ENCODE assay signal across 17 cellular contexts in genomic region chr9:137764171-137764671, GRCh38.
DNase-seq lines count a peak whose midpoint lies in the region; ATAC-seq and TF ChIP-seq lines count a peak whose summit lies in the region.
"Had no signal": no experiment of that assay in that cellular context is flagged by ENCODE, and none has a peak within 500 bp of the region (broad histone marks: within the 10 kb centered on the region; RNA-seq: fewer than 3 reads in every experiment).

No MANE protein-coding gene starts in this region.

- DNase-seq in activated CD4-positive, alpha-beta T cell treated with anti-CD3 and anti-CD28 coated beads, Interleukin-2, amount 10 ng/mL, durations not matched to agents 24 days and 14 days = no peak
- no peak for DNase-seq in activated CD4-positive, alpha-beta T cell treated with anti-CD3 and anti-CD28 coated beads for 48 hours
- DNase-seq in chondrocyte (ENCODE audit: low spot score) (no peak), middle frontal gyrus (ENCODE audit: extremely low spot score, low spot score) (peak; percentile 39), substantia nigra (lab: John Stamatoyannopoulos, UW) (peak in 31 of 49 donors; percentile 17 to 78 (median 45)), D341Med (ENCODE audit: low spot score) (no peak)
- DNase-seq in stimulated activated CD4-positive, alpha-beta T cell treated with anti-CD3 and anti-CD28 coated beads, Interleukin-12 subunit alpha, Interleukin-12 subunit beta, amount 100 ng/mL, for 4 hours = no peak
- DNase-seq: activated CD4-positive, alpha-beta memory T cell treated with anti-CD3 and anti-CD28 coated beads, Interleukin-2, amount 10 ng/mL, durations not matched to agents 7 days and 5 days; CD8-positive, alpha-beta T cell; heart right ventricle; NCI-H1048; NCI-H2081 treated with DMSO at 0.1 percent for 48 hours; ovary; SK-N-SH; stimulated activated naive CD4-positive, alpha-beta T cell had no signal

- no peak for TF ChIP-seq POLR2A in gastroesophageal sphincter (IDR thresholded peaks at IDR 0.05)

- WGBS in gastroesophageal sphincter (ENCODE audit: low coverage in 1 of 2), 2 donors = 69 to 86% methylated on average over 5 to 17 of the region's 17 CpGs

- H3K4me1 ChIP-seq in gastroesophageal sphincter = no peaks in the 10 kb centered on the region

- H3K4me1 Mint-ChIP-seq in activated CD4-positive, alpha-beta T cell treated with anti-CD3 and anti-CD28 coated beads, Interleukin-2, amount 10 ng/mL, durations not matched to agents 24 days and 14 days = peaks cover 20% of the 10 kb centered on the region
- peaks cover 10% of the 10 kb centered on the region for H3K4me1 Mint-ChIP-seq in chondrocyte (ENCODE audit: low read depth)

- no peaks in the 10 kb centered on the region for H3K9me3 ChIP-seq in gastroesophageal sphincter
- H3K9me3 ChIP-seq: heart right ventricle, ovary, SK-N-SH had no signal

- no peak for ATAC-seq in gastroesophageal sphincter
- ATAC-seq: CD8-positive, alpha-beta T cell had no signal

- no peaks in the 10 kb centered on the region for H3K27me3 ChIP-seq in gastroesophageal sphincter
- H3K27me3 ChIP-seq: heart right ventricle, ovary had no signal

- TF ChIP-seq EP300 in gastroesophageal sphincter (IDR thresholded peaks at IDR 0.05) = no peak

- intact Hi-C loops in activated CD4-positive, alpha-beta T cell treated with anti-CD3 and anti-CD28 coated beads, Interleukin-2, amount 10 ng/mL, durations not matched to agents 24 days and 14 days (cut with micrococcal nuclease) = no loop called here

- peak overlapping the region; percentile 58 for H3K27ac Mint-ChIP-seq in activated CD4-positive, alpha-beta T cell treated with anti-CD3 and anti-CD28 coated beads, Interleukin-2, amount 10 ng/mL, durations not matched to agents 24 days and 14 days
- peak overlapping the region; percentile 43 for H3K27ac Mint-ChIP-seq in chondrocyte (ENCODE audit: unreplicated experiment)
- H3K27ac Mint-ChIP-seq: activated CD4-positive, alpha-beta memory T cell treated with anti-CD3 and anti-CD28 coated beads, Interleukin-2, amount 10 ng/mL, durations not matched to agents 7 days and 5 days; CD8-positive, alpha-beta T cell; dendritic cell treated with granulocyte-macrophage colony-stimulating factor and Interleukin-4, amounts not matched to agents 40 ng/mL and 50 ng/mL, for 4 days had no signal

- H3K9me3 Mint-ChIP-seq in activated CD4-positive, alpha-beta T cell treated with anti-CD3 and anti-CD28 coated beads, Interleukin-2, amount 10 ng/mL, durations not matched to agents 24 days and 14 days = no peaks in the 10 kb centered on the region
- H3K9me3 Mint-ChIP-seq in chondrocyte (ENCODE audit: low read depth) = no peaks in the 10 kb centered on the region
- H3K9me3 Mint-ChIP-seq: activated CD4-positive, alpha-beta memory T cell treated with anti-CD3 and anti-CD28 coated beads, Interleukin-2, amount 10 ng/mL, durations not matched to agents 7 days and 5 days; CD8-positive, alpha-beta T cell; dendritic cell treated with granulocyte-macrophage colony-stimulating factor and Interleukin-4, amounts not matched to agents 40 ng/mL and 50 ng/mL, for 4 days had no signal

- TF ChIP-seq CTCF in chondrocyte (IDR thresholded peaks at IDR 0.05) = no peak
- no peak for TF ChIP-seq CTCF in gastroesophageal sphincter (IDR thresholded peaks at IDR 0.05)

- H3K4me3 Mint-ChIP-seq in activated CD4-positive, alpha-beta T cell treated with anti-CD3 and anti-CD28 coated beads, Interleukin-2, amount 10 ng/mL, durations not matched to agents 24 days and 14 days = no peak overlapping the region
- no peak overlapping the region for H3K4me3 Mint-ChIP-seq in chondrocyte (ENCODE audit: unreplicated experiment)
- H3K4me3 Mint-ChIP-seq: activated CD4-positive, alpha-beta memory T cell treated with anti-CD3 and anti-CD28 coated beads, Interleukin-2, amount 10 ng/mL, durations not matched to agents 7 days and 5 days; CD8-positive, alpha-beta T cell; dendritic cell treated with granulocyte-macrophage colony-stimulating factor and Interleukin-4, amounts not matched to agents 40 ng/mL and 50 ng/mL, for 4 days had no signal

- H3K27ac ChIP-seq in substantia nigra (ENCODE audit: low read depth, low read length, poor library complexity, severe bottlenecking) (peak overlapping the region; percentile 82), gastroesophageal sphincter (no peak overlapping the region)
- H3K27ac ChIP-seq: heart right ventricle, ovary had no signal

- no peaks in the 10 kb centered on the region for H3K27me3 Mint-ChIP-seq in activated CD4-positive, alpha-beta T cell treated with anti-CD3 and anti-CD28 coated beads, Interleukin-2, amount 10 ng/mL, durations not matched to agents 24 days and 14 days
- H3K27me3 Mint-ChIP-seq in chondrocyte (ENCODE audit: low read depth) = no peaks in the 10 kb centered on the region
- H3K27me3 Mint-ChIP-seq: activated CD4-positive, alpha-beta memory T cell treated with anti-CD3 and anti-CD28 coated beads, Interleukin-2, amount 10 ng/mL, durations not matched to agents 7 days and 5 days; dendritic cell treated with granulocyte-macrophage colony-stimulating factor and Interleukin-4, amounts not matched to agents 40 ng/mL and 50 ng/mL, for 4 days had no signal

- peaks cover 63% of the 10 kb centered on the region for H3K36me3 Mint-ChIP-seq in activated CD4-positive, alpha-beta T cell treated with anti-CD3 and anti-CD28 coated beads, Interleukin-2, amount 10 ng/mL, durations not matched to agents 24 days and 14 days (ENCODE audit: low read depth)
- peaks cover 33% of the 10 kb centered on the region for H3K36me3 Mint-ChIP-seq in chondrocyte (ENCODE audit: low read depth)

- H3K4me3 ChIP-seq in gastroesophageal sphincter = no peak overlapping the region
- H3K4me3 ChIP-seq: heart right ventricle, ovary had no signal

- H3K36me3 ChIP-seq in gastroesophageal sphincter = peaks cover 0 to 90% of the 10 kb centered on the region in 2 donors
- H3K36me3 ChIP-seq: ovary had no signal

Comparison
In these comparisons a context has a peak if more than half of its experiments do, and no peak if none do; other contexts are left out.
1. DNase-seq: peak in middle frontal gyrus (single experiment) and substantia nigra (31 of 49); none in activated CD4-positive, alpha-beta T cell treated with anti-CD3 and anti-CD28 coated beads, Interleukin-2, amount 10 ng/mL, durations not matched to agents 24 days and 14 days (single experiment), activated CD4-positive, alpha-beta T cell treated with anti-CD3 and anti-CD28 coated beads for 48 hours (single experiment), chondrocyte (single experiment), D341Med (single experiment) and stimulated activated CD4-positive, alpha-beta T cell treated with anti-CD3 and anti-CD28 coated beads, Interleukin-12 subunit alpha, Interleukin-12 subunit beta, amount 100 ng/mL, for 4 hours (single experiment).